ENCODE assay signal across 2 cellular contexts in the genomic region with DNA sequence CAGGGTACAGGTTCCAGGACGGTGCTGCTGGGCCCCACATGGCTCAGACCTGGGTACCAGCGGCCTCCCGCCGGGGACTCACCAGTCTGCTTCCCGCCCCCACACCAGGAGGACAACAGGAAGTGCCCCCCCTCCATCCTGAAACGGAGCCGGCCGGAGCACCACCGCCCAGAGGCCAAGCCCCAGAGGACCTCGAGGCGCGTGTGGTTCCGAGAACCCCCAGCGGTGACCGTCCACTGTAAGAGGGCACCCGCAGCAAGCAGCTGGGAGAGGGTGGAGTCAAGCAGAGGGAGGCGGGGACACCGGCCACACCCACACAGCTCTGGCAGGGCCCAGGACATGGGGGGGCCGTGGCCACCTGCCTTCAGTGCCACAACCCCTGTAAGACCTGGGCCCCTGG.
TF ChIP-seq lines count a peak whose summit lies in the region.

No MANE protein-coding gene starts in this region.

TF ChIP-seq in HepG2, 621 proteins besides CTCF, POLR2A, EP300 and RAD21:
- TF ChIP-seq MZF1 (CRISPR knock-in tag; IDR thresholded peaks at IDR 0.05; ENCODE audit: borderline replicate concordance) (no peak), RAD51 (IDR thresholded peaks at IDR 0.05; ENCODE audit: borderline replicate concordance) (no peak), SMYD3 (CRISPR knock-in tag; IDR thresholded peaks at IDR 0.05) (no peak), ZNF670 (CRISPR knock-in tag; IDR thresholded peaks at IDR 0.05; ENCODE audit: borderline replicate concordance) (no peak), ARNTL (CRISPR knock-in tag; IDR thresholded peaks at IDR 0.05) (no peak), ZNF468 (CRISPR knock-in tag; IDR thresholded peaks at IDR 0.05) (no peak), TEAD2 (CRISPR knock-in tag; IDR thresholded peaks at IDR 0.05) (no peak), ZSCAN9 (CRISPR knock-in tag; IDR thresholded peaks at IDR 0.05; ENCODE audit: borderline replicate concordance) (no peak), FOSL2 (CRISPR knock-in tag; IDR thresholded peaks at IDR 0.05) (no peak), ZFP62 (CRISPR knock-in tag; IDR thresholded peaks at IDR 0.05) (no peak), SMAD1 (CRISPR knock-in tag; IDR thresholded peaks at IDR 0.05; ENCODE audit: borderline replicate concordance, low read depth) (no peak), ZNF3 (CRISPR knock-in tag; IDR thresholded peaks at IDR 0.05) (no peak)
- TF ChIP-seq, protein P1, sequence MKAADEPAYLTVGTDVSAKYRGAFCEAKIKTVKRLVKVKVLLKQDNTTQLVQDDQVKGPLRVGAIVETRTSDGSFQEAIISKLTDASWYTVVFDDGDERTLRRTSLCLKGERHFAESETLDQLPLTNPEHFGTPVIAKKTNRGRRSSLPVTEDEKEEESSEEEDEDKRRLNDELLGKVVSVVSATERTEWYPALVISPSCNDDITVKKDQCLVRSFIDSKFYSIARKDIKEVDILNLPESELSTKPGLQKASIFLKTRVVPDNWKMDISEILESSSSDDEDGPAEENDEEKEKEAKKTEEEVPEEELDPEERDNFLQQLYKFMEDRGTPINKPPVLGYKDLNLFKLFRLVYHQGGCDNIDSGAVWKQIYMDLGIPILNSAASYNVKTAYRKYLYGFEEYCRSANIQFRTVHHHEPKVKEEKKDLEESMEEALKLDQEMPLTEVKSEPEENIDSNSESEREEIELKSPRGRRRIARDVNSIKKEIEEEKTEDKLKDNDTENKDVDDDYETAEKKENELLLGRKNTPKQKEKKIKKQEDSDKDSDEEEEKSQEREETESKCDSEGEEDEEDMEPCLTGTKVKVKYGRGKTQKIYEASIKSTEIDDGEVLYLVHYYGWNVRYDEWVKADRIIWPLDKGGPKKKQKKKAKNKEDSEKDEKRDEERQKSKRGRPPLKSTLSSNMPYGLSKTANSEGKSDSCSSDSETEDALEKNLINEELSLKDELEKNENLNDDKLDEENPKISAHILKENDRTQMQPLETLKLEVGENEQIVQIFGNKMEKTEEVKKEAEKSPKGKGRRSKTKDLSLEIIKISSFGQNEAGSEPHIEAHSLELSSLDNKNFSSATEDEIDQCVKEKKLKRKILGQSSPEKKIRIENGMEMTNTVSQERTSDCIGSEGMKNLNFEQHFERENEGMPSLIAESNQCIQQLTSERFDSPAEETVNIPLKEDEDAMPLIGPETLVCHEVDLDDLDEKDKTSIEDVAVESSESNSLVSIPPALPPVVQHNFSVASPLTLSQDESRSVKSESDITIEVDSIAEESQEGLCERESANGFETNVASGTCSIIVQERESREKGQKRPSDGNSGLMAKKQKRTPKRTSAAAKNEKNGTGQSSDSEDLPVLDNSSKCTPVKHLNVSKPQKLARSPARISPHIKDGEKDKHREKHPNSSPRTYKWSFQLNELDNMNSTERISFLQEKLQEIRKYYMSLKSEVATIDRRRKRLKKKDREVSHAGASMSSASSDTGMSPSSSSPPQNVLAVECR (CRISPR knock-in tag; IDR thresholded peaks at IDR 0.05; ENCODE audit: borderline replicate concordance), result no peak
- TF ChIP-seq, protein P2, sequence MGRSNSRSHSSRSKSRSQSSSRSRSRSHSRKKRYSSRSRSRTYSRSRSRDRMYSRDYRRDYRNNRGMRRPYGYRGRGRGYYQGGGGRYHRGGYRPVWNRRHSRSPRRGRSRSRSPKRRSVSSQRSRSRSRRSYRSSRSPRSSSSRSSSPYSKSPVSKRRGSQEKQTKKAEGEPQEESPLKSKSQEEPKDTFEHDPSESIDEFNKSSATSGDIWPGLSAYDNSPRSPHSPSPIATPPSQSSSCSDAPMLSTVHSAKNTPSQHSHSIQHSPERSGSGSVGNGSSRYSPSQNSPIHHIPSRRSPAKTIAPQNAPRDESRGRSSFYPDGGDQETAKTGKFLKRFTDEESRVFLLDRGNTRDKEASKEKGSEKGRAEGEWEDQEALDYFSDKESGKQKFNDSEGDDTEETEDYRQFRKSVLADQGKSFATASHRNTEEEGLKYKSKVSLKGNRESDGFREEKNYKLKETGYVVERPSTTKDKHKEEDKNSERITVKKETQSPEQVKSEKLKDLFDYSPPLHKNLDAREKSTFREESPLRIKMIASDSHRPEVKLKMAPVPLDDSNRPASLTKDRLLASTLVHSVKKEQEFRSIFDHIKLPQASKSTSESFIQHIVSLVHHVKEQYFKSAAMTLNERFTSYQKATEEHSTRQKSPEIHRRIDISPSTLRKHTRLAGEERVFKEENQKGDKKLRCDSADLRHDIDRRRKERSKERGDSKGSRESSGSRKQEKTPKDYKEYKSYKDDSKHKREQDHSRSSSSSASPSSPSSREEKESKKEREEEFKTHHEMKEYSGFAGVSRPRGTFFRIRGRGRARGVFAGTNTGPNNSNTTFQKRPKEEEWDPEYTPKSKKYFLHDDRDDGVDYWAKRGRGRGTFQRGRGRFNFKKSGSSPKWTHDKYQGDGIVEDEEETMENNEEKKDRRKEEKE (IDR thresholded peaks at IDR 0.05), result no peak

TF ChIP-seq in IMR-90, 13 proteins besides CTCF, POLR2A, EP300 and RAD21:
- TF ChIP-seq NFE2L2 (IDR thresholded peaks at IDR 0.05; ENCODE audit: low read depth, low read length) (no peak), RCOR1 (IDR thresholded peaks at IDR 0.05; ENCODE audit: insufficient replicate concordance, low read length) (no peak), RFX5 (IDR thresholded peaks at IDR 0.05; ENCODE audit: low read depth, low read length) (no peak), CEBPB (IDR thresholded peaks at IDR 0.05; ENCODE audit: low read depth, low read length) (no peak), MXI1 (IDR thresholded peaks at IDR 0.05; ENCODE audit: borderline replicate concordance, low read depth, low read length) (no peak), FOS (IDR thresholded peaks at IDR 0.05; ENCODE audit: low read depth, low read length) (no peak), MAFK (IDR thresholded peaks at IDR 0.05; ENCODE audit: low read depth, low read length) (no peak), BHLHE40 (IDR thresholded peaks at IDR 0.05; ENCODE audit: low read depth, low read length) (no peak), CHD1 (IDR thresholded peaks at IDR 0.05; ENCODE audit: low read depth, low read length) (no peak), MAZ (IDR thresholded peaks at IDR 0.05; ENCODE audit: borderline replicate concordance, low read depth, low read length) (no peak), SMC3 (IDR thresholded peaks at IDR 0.05; ENCODE audit: low read depth, low read length) (no peak)
- TF ChIP-seq, protein P3, sequence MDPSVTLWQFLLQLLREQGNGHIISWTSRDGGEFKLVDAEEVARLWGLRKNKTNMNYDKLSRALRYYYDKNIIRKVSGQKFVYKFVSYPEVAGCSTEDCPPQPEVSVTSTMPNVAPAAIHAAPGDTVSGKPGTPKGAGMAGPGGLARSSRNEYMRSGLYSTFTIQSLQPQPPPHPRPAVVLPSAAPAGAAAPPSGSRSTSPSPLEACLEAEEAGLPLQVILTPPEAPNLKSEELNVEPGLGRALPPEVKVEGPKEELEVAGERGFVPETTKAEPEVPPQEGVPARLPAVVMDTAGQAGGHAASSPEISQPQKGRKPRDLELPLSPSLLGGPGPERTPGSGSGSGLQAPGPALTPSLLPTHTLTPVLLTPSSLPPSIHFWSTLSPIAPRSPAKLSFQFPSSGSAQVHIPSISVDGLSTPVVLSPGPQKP (IDR thresholded peaks at IDR 0.05; ENCODE audit: borderline replicate concordance, low read depth, low read length), result no peak
- TF ChIP-seq, protein P4, sequence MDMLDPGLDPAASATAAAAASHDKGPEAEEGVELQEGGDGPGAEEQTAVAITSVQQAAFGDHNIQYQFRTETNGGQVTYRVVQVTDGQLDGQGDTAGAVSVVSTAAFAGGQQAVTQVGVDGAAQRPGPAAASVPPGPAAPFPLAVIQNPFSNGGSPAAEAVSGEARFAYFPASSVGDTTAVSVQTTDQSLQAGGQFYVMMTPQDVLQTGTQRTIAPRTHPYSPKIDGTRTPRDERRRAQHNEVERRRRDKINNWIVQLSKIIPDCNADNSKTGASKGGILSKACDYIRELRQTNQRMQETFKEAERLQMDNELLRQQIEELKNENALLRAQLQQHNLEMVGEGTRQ (IDR thresholded peaks at IDR 0.05; ENCODE audit: low read depth, low read length), result no peak
